Comparison of ENCODE assay signal across 16 cellular contexts in genomic region chr5:163759000-163759730, GRCh38.
DNase-seq lines count a peak whose midpoint lies in the region; ATAC-seq and TF ChIP-seq lines count a peak whose summit lies in the region.
"Had no signal": no experiment of that assay in that cellular context is flagged by ENCODE, and none has a peak within 500 bp of the region (broad histone marks: within the 10 kb centered on the region; RNA-seq: fewer than 3 reads in every experiment).

No MANE protein-coding gene starts in this region.

- H3K36me3 ChIP-seq in SK-N-SH (replicated peaks in 1 of 2; ENCODE audit: control insufficient read depth in 1 of 2, insufficient read depth in 2 of 2, low read length in 1 of 2): no peaks in the 10 kb centered on the region
- H3K36me3 ChIP-seq: BLaER1 treated with 17β-estradiol and CSF1 and Interleukin-3, amounts not matched to agents 10 nM and 100 nM had no signal

- no peaks in the 10 kb centered on the region for H4K20me1 ChIP-seq in SK-N-SH (ENCODE audit: insufficient read depth)
- H4K20me1 ChIP-seq: BLaER1 treated with 17β-estradiol and CSF1 and Interleukin-3, amounts not matched to agents 10 nM and 100 nM had no signal

- H3K9me2 ChIP-seq in SK-N-SH: no peaks in the 10 kb centered on the region

- H3F3A ChIP-seq in SK-N-SH (replicated peaks; ENCODE audit: insufficient read depth): peaks cover 6% of the 10 kb centered on the region

- no peak overlapping the region for H3K4me3 Mint-ChIP-seq in stimulated activated memory B cell treated with anti-CD40 and anti-IgM and Interleukin-4, amounts not matched to agents 10 μg/mL and 1 μg/mL and 100 μg/mL, for 72 hours
- H3K4me3 Mint-ChIP-seq: CD4-positive, alpha-beta T cell; HFFc6 had no signal

- H3K4me3 ChIP-seq in SK-N-SH (ENCODE audit: low read depth in 2 of 2, low read length in 1 of 2) (no peak overlapping the region), choroid plexus epithelial cell (ENCODE audit: low read depth, low read length) (no peak overlapping the region)
- H3K4me3 ChIP-seq: BLaER1 treated with 17β-estradiol and CSF1 and Interleukin-3, amounts not matched to agents 10 nM and 100 nM had no signal

- no peaks in the 10 kb centered on the region for H3K79me2 ChIP-seq in SK-N-SH (ENCODE audit: insufficient read depth)

- no peak for TF ChIP-seq RAD21 in SK-N-SH (IDR thresholded peaks at IDR 0.05; ENCODE audit: low read length)

- no peaks in the 10 kb centered on the region for H3K27me3 Mint-ChIP-seq in stimulated activated memory B cell treated with anti-CD40 and anti-IgM and Interleukin-4, amounts not matched to agents 10 μg/mL and 1 μg/mL and 100 μg/mL, for 72 hours
- H3K27me3 Mint-ChIP-seq: CD4-positive, alpha-beta T cell had no signal

- peaks cover 21% of the 10 kb centered on the region for H3K4me1 Mint-ChIP-seq in stimulated activated memory B cell treated with anti-CD40 and anti-IgM and Interleukin-4, amounts not matched to agents 10 μg/mL and 1 μg/mL and 100 μg/mL, for 72 hours

- POLR2A ChIA-PET in SK-N-SH (lab: Yijun Ruan, JAX): no interaction called here

- H3K36me3 Mint-ChIP-seq in stimulated activated memory B cell treated with anti-CD40 and anti-IgM and Interleukin-4, amounts not matched to agents 10 μg/mL and 1 μg/mL and 100 μg/mL, for 72 hours: no peaks in the 10 kb centered on the region

- H3K4me1 ChIP-seq in SK-N-SH (ENCODE audit: control insufficient read depth in 1 of 2, insufficient read depth in 2 of 2, low read depth in 1 of 2, low read length in 1 of 2): peaks cover 0 to 8% of the 10 kb centered on the region in 2 experiments; a peak in 2 of 4 replicates
- H3K4me1 ChIP-seq: BLaER1 treated with 17β-estradiol and CSF1 and Interleukin-3, amounts not matched to agents 10 nM and 100 nM had no signal

- no peaks in the 10 kb centered on the region for H3K27me3 ChIP-seq in SK-N-SH (ENCODE audit: insufficient read depth)
- H3K27me3 ChIP-seq: BLaER1 treated with 17β-estradiol and CSF1 and Interleukin-3, amounts not matched to agents 10 nM and 100 nM had no signal

- no peak for TF ChIP-seq EP300 in SK-N-SH (IDR thresholded peaks at IDR 0.05; ENCODE audit: borderline replicate concordance in 1 of 2, low read depth in 1 of 2, low read length in 1 of 2)

- H3K4me2 ChIP-seq in SK-N-SH: no peak overlapping the region
- H3K4me2 ChIP-seq: BLaER1 treated with 17β-estradiol and CSF1 and Interleukin-3, amounts not matched to agents 10 nM and 100 nM had no signal

- no peaks in the 10 kb centered on the region for H3K9me3 Mint-ChIP-seq in stimulated activated memory B cell treated with anti-CD40 and anti-IgM and Interleukin-4, amounts not matched to agents 10 μg/mL and 1 μg/mL and 100 μg/mL, for 72 hours
- H3K9me3 Mint-ChIP-seq: CD4-positive, alpha-beta T cell; HFFc6 had no signal

- no peak overlapping the region for H3K27ac Mint-ChIP-seq in stimulated activated memory B cell treated with anti-CD40 and anti-IgM and Interleukin-4, amounts not matched to agents 10 μg/mL and 1 μg/mL and 100 μg/mL, for 72 hours
- H3K27ac Mint-ChIP-seq: CD4-positive, alpha-beta T cell; HFFc6; IgD-negative memory B cell had no signal

- DNase-seq in SK-N-SH (no peak), choroid plexus epithelial cell (ENCODE audit: low read depth) (peak; percentile 18), lung microvascular endothelial cell (ENCODE audit: low read depth in 2 of 2) (peak; percentile 26 to 77), T-helper 1 cell (no peak), DMS79 (lab: John Stamatoyannopoulos, UW) (no peak), epidermal melanocyte (ENCODE audit: insufficient read length, low spot score) (no peak)
- DNase-seq: AML-193; CD4-positive, alpha-beta T cell; DMS79 treated with DMSO at 0.1 percent for 48 hours; HCEC 1CT; HFFc6 had no signal

- H3K9ac ChIP-seq in SK-N-SH: no peak overlapping the region
- H3K9ac ChIP-seq: BLaER1 treated with 17β-estradiol and CSF1 and Interleukin-3, amounts not matched to agents 10 nM and 100 nM had no signal

- H2AFZ ChIP-seq in SK-N-SH (ENCODE audit: low read depth): no peak overlapping the region

- CTCF ChIA-PET in SK-N-SH (lab: Yijun Ruan, JAX): no interaction called here

- ATAC-seq in SK-N-SH treated with all-trans-retinoic acid at 6 μM for 48 hours: no peak
- peak; percentile 34 for ATAC-seq in stimulated activated memory B cell treated with anti-CD40 and anti-IgM and Interleukin-4, amounts not matched to agents 10 μg/mL and 1 μg/mL and 100 μg/mL, for 72 hours

- H3K27ac ChIP-seq in SK-N-SH (ENCODE audit: low read depth in 2 of 2, low read length in 1 of 2): peak overlapping the region in 1 of 2 experiments; percentile 11; a peak in 1 of 4 replicates
- H3K27ac ChIP-seq: 22Rv1; BLaER1 treated with 17β-estradiol and CSF1 and Interleukin-3, amounts not matched to agents 10 nM and 100 nM had no signal

- no peaks in the 10 kb centered on the region for H3K9me3 ChIP-seq in SK-N-SH

- 42% methylated on average over 4 of the region's 4 CpGs for WGBS in SK-N-SH (ENCODE audit: low lambda C conversion rate)

- TF ChIP-seq CTCF in SK-N-SH (IDR thresholded peaks at IDR 0.05) (no peak), choroid plexus epithelial cell (conservative IDR thresholded peaks at IDR 0.05; ENCODE audit: low read depth, low read length) (no peak)

TF ChIP-seq in SK-N-SH treated with all-trans-retinoic acid at 6 μM for 48 hours, 23 proteins besides CTCF, POLR2A, EP300 and RAD21:
- peak; percentile 88 for TF ChIP-seq ISL1 (CRISPR knock-in tag; IDR thresholded peaks at IDR 0.05)
- TF ChIP-seq, protein P1, sequence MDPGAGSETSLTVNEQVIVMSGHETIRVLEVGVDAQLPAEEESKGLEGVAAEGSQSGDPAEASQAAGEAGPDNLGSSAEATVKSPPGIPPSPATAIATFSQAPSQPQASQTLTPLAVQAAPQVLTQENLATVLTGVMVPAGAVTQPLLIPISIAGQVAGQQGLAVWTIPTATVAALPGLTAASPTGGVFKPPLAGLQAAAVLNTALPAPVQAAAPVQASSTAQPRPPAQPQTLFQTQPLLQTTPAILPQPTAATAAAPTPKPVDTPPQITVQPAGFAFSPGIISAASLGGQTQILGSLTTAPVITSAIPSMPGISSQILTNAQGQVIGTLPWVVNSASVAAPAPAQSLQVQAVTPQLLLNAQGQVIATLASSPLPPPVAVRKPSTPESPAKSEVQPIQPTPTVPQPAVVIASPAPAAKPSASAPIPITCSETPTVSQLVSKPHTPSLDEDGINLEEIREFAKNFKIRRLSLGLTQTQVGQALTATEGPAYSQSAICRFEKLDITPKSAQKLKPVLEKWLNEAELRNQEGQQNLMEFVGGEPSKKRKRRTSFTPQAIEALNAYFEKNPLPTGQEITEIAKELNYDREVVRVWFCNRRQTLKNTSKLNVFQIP (CRISPR knock-in tag; IDR thresholded peaks at IDR 0.05; ENCODE audit: borderline replicate concordance, low read depth): no peak
- TF ChIP-seq, protein P2, sequence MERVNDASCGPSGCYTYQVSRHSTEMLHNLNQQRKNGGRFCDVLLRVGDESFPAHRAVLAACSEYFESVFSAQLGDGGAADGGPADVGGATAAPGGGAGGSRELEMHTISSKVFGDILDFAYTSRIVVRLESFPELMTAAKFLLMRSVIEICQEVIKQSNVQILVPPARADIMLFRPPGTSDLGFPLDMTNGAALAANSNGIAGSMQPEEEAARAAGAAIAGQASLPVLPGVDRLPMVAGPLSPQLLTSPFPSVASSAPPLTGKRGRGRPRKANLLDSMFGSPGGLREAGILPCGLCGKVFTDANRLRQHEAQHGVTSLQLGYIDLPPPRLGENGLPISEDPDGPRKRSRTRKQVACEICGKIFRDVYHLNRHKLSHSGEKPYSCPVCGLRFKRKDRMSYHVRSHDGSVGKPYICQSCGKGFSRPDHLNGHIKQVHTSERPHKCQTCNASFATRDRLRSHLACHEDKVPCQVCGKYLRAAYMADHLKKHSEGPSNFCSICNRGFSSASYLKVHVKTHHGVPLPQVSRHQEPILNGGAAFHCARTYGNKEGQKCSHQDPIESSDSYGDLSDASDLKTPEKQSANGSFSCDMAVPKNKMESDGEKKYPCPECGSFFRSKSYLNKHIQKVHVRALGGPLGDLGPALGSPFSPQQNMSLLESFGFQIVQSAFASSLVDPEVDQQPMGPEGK (CRISPR knock-in tag; IDR thresholded peaks at IDR 0.05; ENCODE audit: borderline replicate concordance): no peak
- no peak for TF ChIP-seq ZNF565 (CRISPR knock-in tag; conservative IDR thresholded peaks at IDR 0.05; ENCODE audit: low read depth)
TF ChIP-seq in SK-N-SH treated with all-trans-retinoic acid at 6 μM for 48 hours: peak in this region for 1.

TF ChIP-seq in SK-N-SH, 30 proteins besides CTCF, POLR2A, EP300 and RAD21 (continues in another document):
- TF ChIP-seq NRF1 (IDR thresholded peaks at IDR 0.05; ENCODE audit: low read depth, low read length) (no peak), TEAD4 (IDR thresholded peaks at IDR 0.05; ENCODE audit: borderline replicate concordance, insufficient read depth) (no peak), FOXM1 (IDR thresholded peaks at IDR 0.05; ENCODE audit: low read depth) (no peak), USF1 (IDR thresholded peaks at IDR 0.05; ENCODE audit: borderline replicate concordance, low read depth) (no peak), NFIC (IDR thresholded peaks at IDR 0.05; ENCODE audit: borderline replicate concordance) (no peak), MXI1 (IDR thresholded peaks at IDR 0.05; ENCODE audit: low read depth, low read length) (no peak), ELF1 (IDR thresholded peaks at IDR 0.05) (no peak), CHD2 (IDR thresholded peaks at IDR 0.05; ENCODE audit: low read length, partially characterized antibody) (no peak), EZH2phosphoT487 (IDR thresholded peaks at IDR 0.05; ENCODE audit: borderline replicate concordance, low read depth) (no peak), FOXJ3 (CRISPR knock-in tag; IDR thresholded peaks at IDR 0.05) (no peak), JUND (IDR thresholded peaks at IDR 0.05) (no peak)
- TF ChIP-seq, protein P3, sequence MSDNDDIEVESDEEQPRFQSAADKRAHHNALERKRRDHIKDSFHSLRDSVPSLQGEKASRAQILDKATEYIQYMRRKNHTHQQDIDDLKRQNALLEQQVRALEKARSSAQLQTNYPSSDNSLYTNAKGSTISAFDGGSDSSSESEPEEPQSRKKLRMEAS (IDR thresholded peaks at IDR 0.05; ENCODE audit: low read depth): no peak

Comparison
In these comparisons a context has a peak if more than half of its experiments do, and no peak if none do; other contexts are left out.
1. DNase-seq: peak in choroid plexus epithelial cell (single experiment) and lung microvascular endothelial cell (2 of 2); none in SK-N-SH (single experiment), T-helper 1 cell (0 of 5), DMS79 (single experiment) and epidermal melanocyte (single experiment).